8 cellular contexts compared by ENCODE assay signal in genomic region chr21:6027497-6027896, GRCh38.
DNase-seq lines count a peak whose midpoint lies in the region; ATAC-seq and TF ChIP-seq lines count a peak whose summit lies in the region.
"Not testable (repeated sequence)": the region's sequence is repeated elsewhere in the genome, so short reads cannot be mapped to it uniquely, and the experiment has no call there.

No MANE protein-coding gene starts in this region.

- not testable (repeated sequence) for BruUV-seq in PC-3 (replicated peaks; lab: Mats Ljungman, UMichigan)

- peak; percentile 45 to 48 for ATAC-seq in CD4-positive, CD25-positive, alpha-beta regulatory T cell (ENCODE audit: low read depth in 2 of 2)
- ATAC-seq in HG02588 (IDR thresholded peaks at IDR 0.05; ENCODE audit: unreplicated experiment) (peak; percentile 59), PC-3 (peak; percentile 87), Right ventricle myocardium superior (ENCODE audit: poor library complexity) (peak; percentile 49), memory B cell (ENCODE audit: low read depth) (peak; percentile 27)
- ATAC-seq in activated CD8-positive, alpha-beta T cell treated with anti-CD3 and anti-CD28 coated beads for 36 hours = peak; percentile 96
- ATAC-seq in activated naive CD8-positive, alpha-beta T cell treated with anti-CD3 and anti-CD28 coated beads, Interleukin-2, amount 10 ng/mL, durations not matched to agents 7 days and 5 days (ENCODE audit: low read depth) = peak; percentile 65
- peak; percentile 79 for ATAC-seq in stimulated activated memory B cell treated with anti-CD40 and anti-IgM and Interleukin-4, amounts not matched to agents 10 μg/mL and 1 μg/mL and 100 μg/mL, for 72 hours

- H3K9ac ChIP-seq in PC-3 (ENCODE audit: low read length) = not testable (repeated sequence)

- H3K4me2 ChIP-seq in PC-3 (ENCODE audit: low read length) = not testable (repeated sequence)

- not testable (repeated sequence) for H3F3A ChIP-seq in PC-3 (ENCODE audit: low read length, unreplicated experiment)

- DNase-seq in CD4-positive, CD25-positive, alpha-beta regulatory T cell; PC-3; activated CD8-positive, alpha-beta T cell treated with anti-CD3 and anti-CD28 coated beads for 36 hours; activated naive CD8-positive, alpha-beta T cell treated with anti-CD3 and anti-CD28 coated beads, Interleukin-2, amount 10 ng/mL, durations not matched to agents 7 days and 5 days; Right ventricle myocardium superior; memory B cell (ENCODE audit: low spot score in 2 of 2): not testable (repeated sequence)

- not testable (repeated sequence) for H3K9me3 ChIP-seq in CD4-positive, CD25-positive, alpha-beta regulatory T cell (ENCODE audit: control insufficient read depth in 2 of 2, low read length in 2 of 2); PC-3 (ENCODE audit: low read length)

- H3K79me2 ChIP-seq in PC-3 (ENCODE audit: low read length) = not testable (repeated sequence)

- not testable (repeated sequence) for TF ChIP-seq CTCF in PC-3 (conservative IDR thresholded peaks at IDR 0.05; ENCODE audit: low read depth, low read length); activated CD8-positive, alpha-beta T cell treated with anti-CD3 and anti-CD28 coated beads for 36 hours (IDR thresholded peaks at IDR 0.05)

- not testable (repeated sequence) for H3K4me1 ChIP-seq in CD4-positive, CD25-positive, alpha-beta regulatory T cell (ENCODE audit: control insufficient read depth, insufficient read depth, low read length, poor library complexity, severe bottlenecking); PC-3 (ENCODE audit: insufficient read depth, low read length)

- intact Hi-C loops in PC-3 (cut with micrococcal nuclease); activated CD8-positive, alpha-beta T cell treated with anti-CD3 and anti-CD28 coated beads for 36 hours (cut with micrococcal nuclease); Right ventricle myocardium superior (cut with DNase I): not testable (repeated sequence)

- H3K27ac Mint-ChIP-seq in CD4-positive, CD25-positive, alpha-beta regulatory T cell; activated CD8-positive, alpha-beta T cell treated with anti-CD3 and anti-CD28 coated beads for 36 hours; activated naive CD8-positive, alpha-beta T cell treated with anti-CD3 and anti-CD28 coated beads, Interleukin-2, amount 10 ng/mL, durations not matched to agents 7 days and 5 days; memory B cell; stimulated activated memory B cell treated with anti-CD40 and anti-IgM and Interleukin-4, amounts not matched to agents 10 μg/mL and 1 μg/mL and 100 μg/mL, for 72 hours: not testable (repeated sequence)

- not testable (repeated sequence) for H3K27me3 ChIP-seq in CD4-positive, CD25-positive, alpha-beta regulatory T cell (ENCODE audit: control insufficient read depth, insufficient read depth, low read length); PC-3 (ENCODE audit: low read length)

- not testable (repeated sequence) for H3K4me1 Mint-ChIP-seq in CD4-positive, CD25-positive, alpha-beta regulatory T cell; activated CD8-positive, alpha-beta T cell treated with anti-CD3 and anti-CD28 coated beads for 36 hours (ENCODE audit: low read depth); activated naive CD8-positive, alpha-beta T cell treated with anti-CD3 and anti-CD28 coated beads, Interleukin-2, amount 10 ng/mL, durations not matched to agents 7 days and 5 days; memory B cell; stimulated activated memory B cell treated with anti-CD40 and anti-IgM and Interleukin-4, amounts not matched to agents 10 μg/mL and 1 μg/mL and 100 μg/mL, for 72 hours

- not testable (repeated sequence) for H4K20me1 ChIP-seq in PC-3 (ENCODE audit: low read length)

- not testable (repeated sequence) for H2AFZ ChIP-seq in PC-3 (ENCODE audit: low read length)

- CTCF ChIA-PET in PC-3 (lab: Charles Lee); activated CD8-positive, alpha-beta T cell treated with anti-CD3 and anti-CD28 coated beads for 36 hours (lab: Charles Lee): not testable (repeated sequence)

- not testable (repeated sequence) for H3K4me3 Mint-ChIP-seq in CD4-positive, CD25-positive, alpha-beta regulatory T cell; activated CD8-positive, alpha-beta T cell treated with anti-CD3 and anti-CD28 coated beads for 36 hours; activated naive CD8-positive, alpha-beta T cell treated with anti-CD3 and anti-CD28 coated beads, Interleukin-2, amount 10 ng/mL, durations not matched to agents 7 days and 5 days; memory B cell; stimulated activated memory B cell treated with anti-CD40 and anti-IgM and Interleukin-4, amounts not matched to agents 10 μg/mL and 1 μg/mL and 100 μg/mL, for 72 hours

- POLR2A ChIA-PET in PC-3 (lab: Charles Lee; ENCODE audit: unreplicated experiment); activated CD8-positive, alpha-beta T cell treated with anti-CD3 and anti-CD28 coated beads for 36 hours (lab: Charles Lee); activated naive CD8-positive, alpha-beta T cell treated with anti-CD3 and anti-CD28 coated beads, Interleukin-2, amount 10 ng/mL, durations not matched to agents 7 days and 5 days (lab: Charles Lee): not testable (repeated sequence)

- not testable (repeated sequence) for H3K9me3 Mint-ChIP-seq in CD4-positive, CD25-positive, alpha-beta regulatory T cell; activated CD8-positive, alpha-beta T cell treated with anti-CD3 and anti-CD28 coated beads for 36 hours; activated naive CD8-positive, alpha-beta T cell treated with anti-CD3 and anti-CD28 coated beads, Interleukin-2, amount 10 ng/mL, durations not matched to agents 7 days and 5 days; memory B cell; stimulated activated memory B cell treated with anti-CD40 and anti-IgM and Interleukin-4, amounts not matched to agents 10 μg/mL and 1 μg/mL and 100 μg/mL, for 72 hours

- not testable (repeated sequence) for H3K27ac ChIP-seq in CD4-positive, CD25-positive, alpha-beta regulatory T cell (ENCODE audit: insufficient read depth, low read length, poor library complexity, severe bottlenecking); PC-3 (ENCODE audit: low read length)

- not testable (repeated sequence) for H3K4me3 ChIP-seq in CD4-positive, CD25-positive, alpha-beta regulatory T cell (ENCODE audit: low read depth, low read length); PC-3 (ENCODE audit: low read length)

- H3K27me3 Mint-ChIP-seq in CD4-positive, CD25-positive, alpha-beta regulatory T cell; activated CD8-positive, alpha-beta T cell treated with anti-CD3 and anti-CD28 coated beads for 36 hours; activated naive CD8-positive, alpha-beta T cell treated with anti-CD3 and anti-CD28 coated beads, Interleukin-2, amount 10 ng/mL, durations not matched to agents 7 days and 5 days; memory B cell; stimulated activated memory B cell treated with anti-CD40 and anti-IgM and Interleukin-4, amounts not matched to agents 10 μg/mL and 1 μg/mL and 100 μg/mL, for 72 hours: not testable (repeated sequence)

- not testable (repeated sequence) for H3K36me3 Mint-ChIP-seq in CD4-positive, CD25-positive, alpha-beta regulatory T cell; activated CD8-positive, alpha-beta T cell treated with anti-CD3 and anti-CD28 coated beads for 36 hours (ENCODE audit: low read depth); activated naive CD8-positive, alpha-beta T cell treated with anti-CD3 and anti-CD28 coated beads, Interleukin-2, amount 10 ng/mL, durations not matched to agents 7 days and 5 days; memory B cell; stimulated activated memory B cell treated with anti-CD40 and anti-IgM and Interleukin-4, amounts not matched to agents 10 μg/mL and 1 μg/mL and 100 μg/mL, for 72 hours

- not testable (repeated sequence) for H3K9me2 ChIP-seq in PC-3 (replicated peaks; ENCODE audit: low read length)

- H3K36me3 ChIP-seq in CD4-positive, CD25-positive, alpha-beta regulatory T cell (ENCODE audit: control insufficient read depth, insufficient read depth, low read length); PC-3 (ENCODE audit: low read depth, low read length): not testable (repeated sequence)

Comparison
In these comparisons a context has a peak if more than half of its experiments do, and no peak if none do; other contexts are left out.
1. ATAC-seq: peak in every context shown above with its lines; median percentile 96 in activated CD8-positive, alpha-beta T cell treated with anti-CD3 and anti-CD28 coated beads for 36 hours; 87 in PC-3; 79 in stimulated activated memory B cell treated with anti-CD40 and anti-IgM and Interleukin-4, amounts not matched to agents 10 μg/mL and 1 μg/mL and 100 μg/mL, for 72 hours; 65 in activated naive CD8-positive, alpha-beta T cell treated with anti-CD3 and anti-CD28 coated beads, Interleukin-2, amount 10 ng/mL, durations not matched to agents 7 days and 5 days; 59 in HG02588; 49 in Right ventricle myocardium superior; 46 in CD4-positive, CD25-positive, alpha-beta regulatory T cell; 27 in memory B cell.